Comparison of ENCODE assay signal across 8 cellular contexts in genomic region chr16:22007509-22008214, GRCh38. TPM values are rescaled to one million over a fixed set of nuclear protein-coding genes. Genes with fewer than 3 reads are reported as not detected.
DNase-seq lines count a peak whose midpoint lies in the region; ATAC-seq and TF ChIP-seq lines count a peak whose summit lies in the region.

MOSMO (plus strand) TSS chr16:22008111; CDS start chr16:22008302, 191 bp downstream.

- peaks cover 7% of the 10 kb centered on the region for H3K36me3 Mint-ChIP-seq in activated naive CD4-positive, alpha-beta T cell treated with anti-CD3 and anti-CD28 coated beads, Interleukin-2, amount 10 ng/mL, durations not matched to agents 7 days and 5 days

- H3K27ac ChIP-seq in SJSA1 = peak within 1 kb of the TSS; percentile 85
- peak within 1 kb of the TSS; percentile 83 for H3K27ac ChIP-seq in suprapubic skin

- peak; percentile 58 for ATAC-seq in HG03521 (IDR thresholded peaks at IDR 0.05; ENCODE audit: unreplicated experiment)
- peak; percentile 96 for ATAC-seq in omental fat pad (ENCODE audit: low FRiP score)

- peaks cover 26% of the 10 kb centered on the region for H3K4me1 Mint-ChIP-seq in activated naive CD4-positive, alpha-beta T cell treated with anti-CD3 and anti-CD28 coated beads, Interleukin-2, amount 10 ng/mL, durations not matched to agents 7 days and 5 days

- peak within 1 kb of the TSS; percentile 85 for H3K4me3 Mint-ChIP-seq in activated naive CD4-positive, alpha-beta T cell treated with anti-CD3 and anti-CD28 coated beads, Interleukin-2, amount 10 ng/mL, durations not matched to agents 7 days and 5 days

- H3K36me3 ChIP-seq in SJSA1 = peaks cover 15% of the 10 kb centered on the region
- H3K36me3 ChIP-seq in suprapubic skin = no peaks in the 10 kb centered on the region

- H3K27ac Mint-ChIP-seq in activated naive CD4-positive, alpha-beta T cell treated with anti-CD3 and anti-CD28 coated beads, Interleukin-2, amount 10 ng/mL, durations not matched to agents 7 days and 5 days = peak within 1 kb of the TSS; percentile 83

- TF ChIP-seq CTCF in omental fat pad (IDR thresholded peaks at IDR 0.05) = no peak
- no peak for TF ChIP-seq CTCF in suprapubic skin (IDR thresholded peaks at IDR 0.05)

- H3K4me1 ChIP-seq in SJSA1 (replicated peaks) (peaks cover 12% of the 10 kb centered on the region), suprapubic skin (peaks cover 26% of the 10 kb centered on the region)

- DNase-seq in NCI-H82 (lab: John Stamatoyannopoulos, UW) (peak; percentile 64), NCI-H82 treated with DMSO at 0.1 percent for 48 hours (lab: John Stamatoyannopoulos, UW; ENCODE audit: unreplicated experiment) (no peak), SJSA1 (ENCODE audit: low read depth in 1 of 2, low spot score in 2 of 2) (peak; percentile 61 to 71), glomerular visceral epithelial cell (ENCODE audit: extremely low spot score) (peak; percentile 61), omental fat pad (ENCODE audit: low spot score) (no peak), suprapubic skin (ENCODE audit: low spot score in 2 of 2) (peak; percentile 76 to 82)
- DNase-seq in activated naive CD4-positive, alpha-beta T cell treated with anti-CD3 and anti-CD28 coated beads, Interleukin-2, amount 10 ng/mL, durations not matched to agents 7 days and 5 days = peak; percentile 78

- CTCF ChIA-PET in activated naive CD4-positive, alpha-beta T cell treated with anti-CD3 and anti-CD28 coated beads, Interleukin-2, amount 10 ng/mL, durations not matched to agents 7 days and 5 days (lab: Charles Lee) = interaction anchor here (0.7 to 13.2 kb wide), 5 partner anchors 16 to 181 kb away, joined by 3 to 215 read pairs (median 5); no protein-coding TSS in a partner anchor

- TF ChIP-seq EP300 in suprapubic skin (IDR thresholded peaks at IDR 0.05) = no peak

- H3K4me3 ChIP-seq in SJSA1 = peak within 1 kb of the TSS; percentile 94
- H3K4me3 ChIP-seq in suprapubic skin = peak within 1 kb of the TSS; percentile 93

- no peak for TF ChIP-seq POLR2A in suprapubic skin (IDR thresholded peaks at IDR 0.05)

- H3K27me3 ChIP-seq in SJSA1 (replicated peaks) = no peaks in the 10 kb centered on the region
- no peaks in the 10 kb centered on the region for H3K27me3 ChIP-seq in suprapubic skin

- no peaks in the 10 kb centered on the region for H3K9me3 ChIP-seq in SJSA1 (replicated peaks)
- no peaks in the 10 kb centered on the region for H3K9me3 ChIP-seq in suprapubic skin

- no peaks in the 10 kb centered on the region for H3K9me3 Mint-ChIP-seq in activated naive CD4-positive, alpha-beta T cell treated with anti-CD3 and anti-CD28 coated beads, Interleukin-2, amount 10 ng/mL, durations not matched to agents 7 days and 5 days

- peaks cover 41% of the 10 kb centered on the region for H3K27me3 Mint-ChIP-seq in activated naive CD4-positive, alpha-beta T cell treated with anti-CD3 and anti-CD28 coated beads, Interleukin-2, amount 10 ng/mL, durations not matched to agents 7 days and 5 days

- under 1% methylated on average over 30 of the region's 78 CpGs for WGBS in suprapubic skin

RNA-seq across cellular contexts. Expression of gene MOSMO, which starts in this region (rescaled TPM):
- 15.7 and 30.3 TPM in 2 replicates for total RNA-seq in SJSA1 (2014; rRNA removed; shearing (Covaris generic))
- total RNA-seq in omental fat pad (10 to 100 TPM; 18.7 to 35.2 (median 25.8) TPM), suprapubic skin (10 to 100 TPM; 11.9 to 32.7 (median 16.7) TPM)

Comparison
In these comparisons a context has a peak if more than half of its experiments do, and no peak if none do; other contexts are left out.
1. DNase-seq: peak in NCI-H82 (single experiment), SJSA1 (2 of 2), activated naive CD4-positive, alpha-beta T cell treated with anti-CD3 and anti-CD28 coated beads, Interleukin-2, amount 10 ng/mL, durations not matched to agents 7 days and 5 days (single experiment), glomerular visceral epithelial cell (single experiment) and suprapubic skin (2 of 2); none in NCI-H82 treated with DMSO at 0.1 percent for 48 hours (single experiment) and omental fat pad (single experiment).